Comparison of ENCODE assay signal across 16 cellular contexts in genomic region chr3:66083096-66083960, GRCh38. TPM values are rescaled to one million over a fixed set of nuclear protein-coding genes. Genes with fewer than 3 reads are reported as not detected.
"Had no signal": no experiment of that assay in that cellular context is flagged by ENCODE, and none has a peak within 500 bp of the region (broad histone marks: within the 10 kb centered on the region; RNA-seq: fewer than 3 reads in every experiment).

No MANE protein-coding gene starts in this region.

- H3K27me3 Mint-ChIP-seq: activated naive CD4-positive, alpha-beta T cell treated with anti-CD3 and anti-CD28 coated beads, Interleukin-2, amount 10 ng/mL, durations not matched to agents 7 days and 5 days; stimulated activated memory B cell treated with anti-CD40 and anti-IgM and Interleukin-4, amounts not matched to agents 10 μg/mL and 1 μg/mL and 100 μg/mL, for 72 hours had no signal

- H3K4me1 ChIP-seq: gastroesophageal sphincter, heart right ventricle, left lung, psoas muscle, sigmoid colon, thyroid gland had no signal

- H3K36me3 Mint-ChIP-seq: activated naive CD4-positive, alpha-beta T cell treated with anti-CD3 and anti-CD28 coated beads, Interleukin-2, amount 10 ng/mL, durations not matched to agents 7 days and 5 days; natural killer cell; stimulated activated memory B cell treated with anti-CD40 and anti-IgM and Interleukin-4, amounts not matched to agents 10 μg/mL and 1 μg/mL and 100 μg/mL, for 72 hours had no signal

- H3K36me3 ChIP-seq: gastroesophageal sphincter, heart right ventricle, left lung, sigmoid colon, thyroid gland had no signal

- ATAC-seq: gastroesophageal sphincter; left lung; psoas muscle; stimulated activated memory B cell treated with anti-CD40 and anti-IgM and Interleukin-4, amounts not matched to agents 10 μg/mL and 1 μg/mL and 100 μg/mL, for 72 hours had no signal

- H3K9me3 ChIP-seq: gastroesophageal sphincter, heart right ventricle, left lung, psoas muscle, sigmoid colon, thyroid gland had no signal

- H3K4me1 Mint-ChIP-seq: activated naive CD4-positive, alpha-beta T cell treated with anti-CD3 and anti-CD28 coated beads, Interleukin-2, amount 10 ng/mL, durations not matched to agents 7 days and 5 days; natural killer cell; stimulated activated memory B cell treated with anti-CD40 and anti-IgM and Interleukin-4, amounts not matched to agents 10 μg/mL and 1 μg/mL and 100 μg/mL, for 72 hours had no signal

- H3K4me3 ChIP-seq: dorsolateral prefrontal cortex, gastroesophageal sphincter, heart right ventricle, left lung, psoas muscle, sigmoid colon, thyroid gland had no signal

- DNase-seq: activated CD4-positive, alpha-beta T cell treated with anti-CD3 and anti-CD28 coated beads, Interleukin-2, amount 50 U/mL, for 4 hours; activated CD4-positive, CD25-positive, alpha-beta regulatory T cell treated with anti-CD3 and anti-CD28 coated beads, Interleukin-2, amount 50 U/mL, for 72 hours; activated naive CD4-positive, alpha-beta T cell treated with anti-CD3 and anti-CD28 coated beads, Interleukin-2, amount 10 ng/mL, durations not matched to agents 7 days and 5 days; dorsolateral prefrontal cortex; heart right ventricle; left lung; mammary epithelial cell; natural killer cell; occipital lobe; psoas muscle; sigmoid colon; stimulated activated CD4-positive, alpha-beta T cell treated with anti-CD3 and anti-CD28 coated beads, Interleukin-12 subunit alpha, Interleukin-12 subunit beta, amount 100 ng/mL, for 4 hours; thyroid gland had no signal

- H3K27me3 ChIP-seq: dorsolateral prefrontal cortex, gastroesophageal sphincter, heart right ventricle, left lung, sigmoid colon, thyroid gland had no signal

- H3K9me3 Mint-ChIP-seq: activated naive CD4-positive, alpha-beta T cell treated with anti-CD3 and anti-CD28 coated beads, Interleukin-2, amount 10 ng/mL, durations not matched to agents 7 days and 5 days; activated T-helper 2 cell treated with anti-CD3 and anti-CD28 coated beads, Interferon-gamma antibody, Interleukin-2, Interleukin-4, amounts not matched to agents 10 μg/mL and 5 μg/mL and 100 μg/mL, durations not matched to agents 14 hours and 24 hours and 36 hours; natural killer cell; stimulated activated memory B cell treated with anti-CD40 and anti-IgM and Interleukin-4, amounts not matched to agents 10 μg/mL and 1 μg/mL and 100 μg/mL, for 72 hours had no signal

- H3K4me3 Mint-ChIP-seq: activated naive CD4-positive, alpha-beta T cell treated with anti-CD3 and anti-CD28 coated beads, Interleukin-2, amount 10 ng/mL, durations not matched to agents 7 days and 5 days; natural killer cell; stimulated activated memory B cell treated with anti-CD40 and anti-IgM and Interleukin-4, amounts not matched to agents 10 μg/mL and 1 μg/mL and 100 μg/mL, for 72 hours had no signal

- H3K27ac ChIP-seq: dorsolateral prefrontal cortex, gastroesophageal sphincter, heart right ventricle, left lung, psoas muscle, sigmoid colon, thyroid gland had no signal

- H3K27ac Mint-ChIP-seq: activated naive CD4-positive, alpha-beta T cell treated with anti-CD3 and anti-CD28 coated beads, Interleukin-2, amount 10 ng/mL, durations not matched to agents 7 days and 5 days; activated T-helper 2 cell treated with anti-CD3 and anti-CD28 coated beads, Interferon-gamma antibody, Interleukin-2, Interleukin-4, amounts not matched to agents 10 μg/mL and 5 μg/mL and 100 μg/mL, durations not matched to agents 14 hours and 24 hours and 36 hours; natural killer cell; stimulated activated memory B cell treated with anti-CD40 and anti-IgM and Interleukin-4, amounts not matched to agents 10 μg/mL and 1 μg/mL and 100 μg/mL, for 72 hours had no signal

RNA-seq across cellular contexts. Expression of gene MAGI1, which starts 44.6 kb away (rescaled TPM):
- total RNA-seq: natural killer cell had no signal
